Comparison of ENCODE assay signal across 22 cellular contexts in the genomic region with DNA sequence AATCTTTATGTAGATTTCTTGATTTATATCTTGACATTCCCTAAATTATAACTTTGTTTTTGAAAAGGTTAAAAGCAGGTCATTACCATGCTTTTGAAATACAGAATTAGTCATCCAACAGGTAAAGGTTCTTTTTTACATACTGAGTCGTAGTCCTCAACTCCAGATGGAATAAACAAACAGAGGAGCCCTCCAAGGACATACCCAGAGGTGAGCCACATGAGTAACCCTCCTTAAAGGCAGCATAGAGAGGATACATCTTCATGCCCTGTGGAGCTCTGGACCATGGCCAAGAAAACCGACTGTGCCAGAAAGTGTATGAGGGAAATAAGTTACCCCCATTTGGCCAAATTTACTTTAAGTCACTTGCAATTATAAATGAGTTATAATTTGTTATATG.
"Had no signal": no experiment of that assay in that cellular context is flagged by ENCODE, and none has a peak within 500 bp of the region (broad histone marks: within the 10 kb centered on the region; RNA-seq: fewer than 3 reads in every experiment).

No MANE protein-coding gene starts in this region.

- H3K9me3 ChIP-seq: prostate gland, right atrium auricular region, thoracic aorta had no signal

- H3K79me2 ChIP-seq: hepatocyte had no signal

- H3K4me1 Mint-ChIP-seq: activated CD4-positive, alpha-beta T cell treated with anti-CD3 and anti-CD28 coated beads, Interleukin-2, amount 10 ng/mL, durations not matched to agents 7 days and 5 days; brain had no signal

- H3K9me3 Mint-ChIP-seq: activated CD4-positive, alpha-beta T cell treated with anti-CD3 and anti-CD28 coated beads, Interleukin-2, amount 10 ng/mL, durations not matched to agents 7 days and 5 days; activated naive CD4-positive, alpha-beta T cell treated with anti-CD3 and anti-CD28 coated beads, Interleukin-2, amount 50 U/mL, for 72 hours; dendritic cell treated with granulocyte-macrophage colony-stimulating factor and Interleukin-4, amounts not matched to agents 40 ng/mL and 50 ng/mL, for 4 days; natural killer cell treated with Interleukin-12 subunit alpha and Interleukin-12 subunit beta and Interleukin-15 and Interleukin-18, amount 100 ng/mL, for 72 hours; type B pancreatic cell had no signal

- H3K4me3 ChIP-seq: hepatocyte, prostate gland, right atrium auricular region, thoracic aorta had no signal

- H3K27me3 ChIP-seq: hepatocyte, right atrium auricular region had no signal

- H3K27ac ChIP-seq: hepatocyte, prostate gland, right atrium auricular region, thoracic aorta had no signal

- DNase-seq: activated CD4-positive, alpha-beta T cell treated with anti-CD3 and anti-CD28 coated beads, Interleukin-2, amount 10 ng/mL, durations not matched to agents 7 days and 5 days; activated CD8-positive, alpha-beta T cell treated with anti-CD3 and anti-CD28 coated beads, Interleukin-2, amount 10 ng/mL, durations not matched to agents 7 days and 5 days; activated gamma-delta T cell treated with Interleukin-2 at 50 U/mL for 16 hours; aorta; caudate nucleus; effector CD4-positive, alpha-beta T cell; foreskin melanocyte; glutamatergic neuron; left ventricle myocardium superior; stimulated activated CD4-positive, alpha-beta T cell treated with anti-CD3 and anti-CD28 coated beads, Interleukin-4, amount 100 ng/mL, for 24 hours; stimulated activated naive CD4-positive, alpha-beta T cell treated with Interleukin-2 at 50 U/mL for 16 hours; T-helper 2 cell had no signal

- H3K36me3 ChIP-seq: prostate gland had no signal

- ATAC-seq: activated CD4-positive, CD25-positive, alpha-beta regulatory T cell treated with anti-CD3 and anti-CD28 coated beads, Interleukin-2, amount 50 U/mL, for 24 hours; activated CD8-positive, alpha-beta T cell treated with anti-CD3 and anti-CD28 coated beads, Interleukin-2, amount 10 ng/mL, durations not matched to agents 7 days and 5 days; activated naive CD4-positive, alpha-beta T cell treated with anti-CD3 and anti-CD28 coated beads, Interleukin-2, amount 50 U/mL, for 72 hours; left ventricle myocardium superior; natural killer cell treated with Interleukin-12 subunit alpha and Interleukin-12 subunit beta and Interleukin-15 and Interleukin-18, amount 100 ng/mL, for 72 hours had no signal

- H3K4me1 ChIP-seq: prostate gland, right atrium auricular region had no signal

- H3K4me3 Mint-ChIP-seq: activated CD4-positive, alpha-beta T cell treated with anti-CD3 and anti-CD28 coated beads, Interleukin-2, amount 10 ng/mL, durations not matched to agents 7 days and 5 days; activated CD8-positive, alpha-beta T cell treated with anti-CD3 and anti-CD28 coated beads, Interleukin-2, amount 10 ng/mL, durations not matched to agents 7 days and 5 days; brain; dendritic cell treated with granulocyte-macrophage colony-stimulating factor and Interleukin-4, amounts not matched to agents 40 ng/mL and 50 ng/mL, for 4 days; natural killer cell treated with Interleukin-12 subunit alpha and Interleukin-12 subunit beta and Interleukin-15 and Interleukin-18, amount 100 ng/mL, for 72 hours; type B pancreatic cell had no signal

- H3K27me3 Mint-ChIP-seq: activated CD4-positive, alpha-beta T cell treated with anti-CD3 and anti-CD28 coated beads, Interleukin-2, amount 10 ng/mL, durations not matched to agents 7 days and 5 days; brain; dendritic cell treated with granulocyte-macrophage colony-stimulating factor and Interleukin-4, amounts not matched to agents 40 ng/mL and 50 ng/mL, for 4 days; type B pancreatic cell had no signal

- H3K4me2 ChIP-seq: hepatocyte had no signal
